Comparison of ENCODE assay signal across 9 cellular contexts in the genomic region with DNA sequence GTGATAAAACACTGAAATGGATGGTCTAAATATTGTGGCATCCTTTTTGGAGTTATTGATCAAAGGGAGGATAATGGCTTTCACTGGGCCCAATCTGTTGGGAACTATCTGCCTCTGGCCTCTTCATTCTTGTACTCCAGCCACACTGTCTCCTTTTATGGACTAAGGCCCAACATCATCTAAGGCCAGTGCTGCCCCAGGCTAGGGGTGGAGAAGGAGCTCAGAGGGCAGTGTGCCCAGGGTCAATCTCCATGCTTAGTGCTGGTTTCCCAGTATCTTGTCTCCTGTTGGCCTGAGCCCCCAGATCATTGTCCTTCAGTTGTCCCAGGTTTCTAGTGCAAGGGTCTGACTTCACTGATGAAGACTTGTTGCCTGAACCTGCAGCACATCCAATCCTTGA.
"Had no signal": no experiment of that assay in that cellular context is flagged by ENCODE, and none has a peak within 500 bp of the region (broad histone marks: within the 10 kb centered on the region; RNA-seq: fewer than 3 reads in every experiment).

No MANE protein-coding gene starts in this region.

- H3K4me3 ChIP-seq: GM23338 had no signal

- H3K27ac ChIP-seq: HL-60 had no signal

- DNase-seq: H9, HCEC 1CT, HFFc6, KBM-7 had no signal

- FAIRE-seq: H1, H54, HepG2 had no signal
